Comparison of ENCODE assay signal across 8 cellular contexts in genomic region chr6:15691250-15691869, GRCh38. TPM values are rescaled to one million over a fixed set of nuclear protein-coding genes. Genes with fewer than 3 reads are reported as not detected.
A peak's percentile ranks its signal among the peaks of the same experiment; 100 is the strongest.
DNase-seq lines count a peak whose midpoint lies in the region; ATAC-seq and TF ChIP-seq lines count a peak whose summit lies in the region.

No MANE protein-coding gene starts in this region.

- H3K4me1 ChIP-seq in adipocyte (ENCODE audit: control insufficient read depth, insufficient read depth, low read length) = peaks cover 18% of the 10 kb centered on the region
- H3K4me1 ChIP-seq in aorta (ENCODE audit: control insufficient read depth in 1 of 2, insufficient read depth in 2 of 2, low read length in 2 of 2) = no peaks in the 10 kb centered on the region

- intact Hi-C loops in left cardiac atrium (cut with DNase I) (loop anchor here (1.0 to 10.0 kb wide), 5 partner anchors 433 to 515 kb away; partner anchors contain the start of gene MYLIP (in 2 of the 2)), aorta (cut with DNase I) (loop anchor here (1.0 to 5.0 kb wide), 4 partner anchors 436 to 516 kb away; partner anchors contain the start of gene MYLIP (in 2 of the 2))

- WGBS in aorta, 2 donors = 0 to 2% methylated on average over 23 of the region's 23 CpGs

- H3K4me3 ChIP-seq in adipocyte (ENCODE audit: low read length) (peak overlapping the region; percentile 74), aorta (ENCODE audit: low read length in 2 of 2) (peak overlapping the region; percentile 74 to 75)

- H3K27me3 ChIP-seq in adipocyte (replicated peaks; ENCODE audit: control insufficient read depth, insufficient read depth, low read length) = no peaks in the 10 kb centered on the region
- H3K27me3 ChIP-seq in aorta (ENCODE audit: control insufficient read depth in 1 of 2, insufficient read depth in 2 of 2, low read length in 1 of 2) = no peaks in the 10 kb centered on the region

- H3K9me3 ChIP-seq in adipocyte (ENCODE audit: control insufficient read depth, low read length) (no peaks in the 10 kb centered on the region), aorta (ENCODE audit: control insufficient read depth, low read length) (no peaks in the 10 kb centered on the region)

- peak; percentile 100 for TF ChIP-seq CTCF in GM12872 (IDR thresholded peaks at IDR 0.05; ENCODE audit: insufficient read depth, low read depth, low read length)

- no peak overlapping the region for H3K27ac ChIP-seq in aorta (ENCODE audit: low read depth in 1 of 2, low read length in 2 of 2)

- H3K36me3 ChIP-seq in adipocyte (ENCODE audit: control insufficient read depth, insufficient read depth, low read length, severe bottlenecking) (no peaks in the 10 kb centered on the region), aorta (ENCODE audit: control insufficient read depth in 1 of 2, insufficient read depth in 2 of 2, low read length in 1 of 2) (no peaks in the 10 kb centered on the region)

- peak; percentile 91 for DNase-seq in NCI-H1436 (lab: John Stamatoyannopoulos, UW)
- peak; percentile 58 to 88 for DNase-seq in SW 1271 (lab: John Stamatoyannopoulos, UW)
- DNase-seq in adipocyte (ENCODE audit: low read depth) = peak; percentile 97
- peak; percentile 85 for DNase-seq in left cardiac atrium
- DNase-seq in renal cortical epithelial cell (ENCODE audit: low read depth) = peak; percentile 82
- peak; percentile 91 to 94 for DNase-seq in aorta

- ATAC-seq in HG02763 (IDR thresholded peaks at IDR 0.05; ENCODE audit: unreplicated experiment) (peak; percentile 96), left cardiac atrium (peak; percentile 97 to 98), aorta (ENCODE audit: low FRiP score) (peak; percentile 98)

- H3K9ac ChIP-seq in adipocyte (ENCODE audit: low read length) = peak overlapping the region; percentile 76

RNA-seq across cellular contexts. Expression of gene DTNBP1, which starts 28.5 kb away (rescaled TPM):
- total RNA-seq in left cardiac atrium (10 to 100 TPM; 18.9 to 23.2 TPM), renal cortical epithelial cell (4.2 and 15.1 TPM in 2 replicates), aorta (10 to 100 TPM; 26.2 to 28.8 TPM)
- 10 to 100 TPM; 26.4 to 37.1 TPM for polyA plus RNA-seq in aorta
